13 cellular contexts compared by ENCODE assay signal in genomic region chr3:150074277-150074676, GRCh38.
DNase-seq lines count a peak whose midpoint lies in the region; ATAC-seq, FAIRE-seq and TF ChIP-seq lines count a peak whose summit lies in the region.
"Had no signal": no experiment of that assay in that cellular context is flagged by ENCODE, and none has a peak within 500 bp of the region (broad histone marks: within the 10 kb centered on the region; RNA-seq: fewer than 3 reads in every experiment).

No MANE protein-coding gene starts in this region.

- 59 to 73% methylated on average over 3 of the region's 3 CpGs for WGBS in sigmoid colon, 2 donors

- no peaks in the 10 kb centered on the region for H3K27me3 ChIP-seq in astrocyte (ENCODE audit: insufficient read depth, low read length)
- H3K27me3 ChIP-seq in sigmoid colon = no peaks in the 10 kb centered on the region
- no peaks in the 10 kb centered on the region for H3K27me3 ChIP-seq in ascending aorta
- no peaks in the 10 kb centered on the region for H3K27me3 ChIP-seq in CD8-positive, alpha-beta T cell (ENCODE audit: insufficient read depth, low read length)

- TF ChIP-seq POLR2A in sigmoid colon (IDR thresholded peaks at IDR 0.05) = no peak

- H3K27ac ChIP-seq in astrocyte (ENCODE audit: low read depth, low read length) (no peak overlapping the region), sigmoid colon (no peak overlapping the region), ascending aorta (no peak overlapping the region)
- H3K27ac ChIP-seq in CD8-positive, alpha-beta T cell (ENCODE audit: low read depth, low read length) = no peak overlapping the region

- CTCF ChIA-PET in CD8-positive, alpha-beta T cell (lab: Charles Lee) = no interaction called here

- no peaks in the 10 kb centered on the region for H3K36me3 Mint-ChIP-seq in astrocyte (ENCODE audit: low read depth, unreplicated experiment)
- no peaks in the 10 kb centered on the region for H3K36me3 Mint-ChIP-seq in CD8-positive, alpha-beta T cell
- H3K36me3 Mint-ChIP-seq: T-cell had no signal

- H3K4me1 Mint-ChIP-seq in astrocyte (ENCODE audit: low read depth, unreplicated experiment) = peaks cover 33% of the 10 kb centered on the region
- peaks cover 9% of the 10 kb centered on the region for H3K4me1 Mint-ChIP-seq in CD8-positive, alpha-beta T cell (ENCODE audit: low read depth)

- no peak for TF ChIP-seq EP300 in sigmoid colon (IDR thresholded peaks at IDR 0.05)

- H3K4me1 ChIP-seq in astrocyte (ENCODE audit: insufficient read depth, low read length) = peaks cover 30% of the 10 kb centered on the region
- H3K4me1 ChIP-seq in sigmoid colon = peaks cover 0 to 21% (median 18%) of the 10 kb centered on the region in 4 donors
- H3K4me1 ChIP-seq in ascending aorta = no peaks in the 10 kb centered on the region
- peaks cover 9% of the 10 kb centered on the region for H3K4me1 ChIP-seq in CD8-positive, alpha-beta T cell (ENCODE audit: insufficient read depth, low read length)

- TF ChIP-seq CTCF in AG10803 (conservative IDR thresholded peaks at IDR 0.05; ENCODE audit: low read length) (no peak), astrocyte (IDR thresholded peaks at IDR 0.05; ENCODE audit: insufficient read depth, low read depth, low read length) (no peak), sigmoid colon (IDR thresholded peaks at IDR 0.05) (no peak), ascending aorta (IDR thresholded peaks at IDR 0.05) (no peak)
- TF ChIP-seq CTCF in CD8-positive, alpha-beta T cell (IDR thresholded peaks at IDR 0.05) = no peak

- POLR2A ChIA-PET in CD8-positive, alpha-beta T cell (lab: Charles Lee) = no interaction called here

- H4K20me1 ChIP-seq in astrocyte (ENCODE audit: insufficient read depth, low read length) = no peaks in the 10 kb centered on the region

- no peak for DNase-seq in AG10803 (ENCODE audit: low read depth)
- no peak for DNase-seq in astrocyte (ENCODE audit: low read depth)
- DNase-seq in GM19240 (ENCODE audit: insufficient read length, low spot score) = no peak
- no peak for DNase-seq in sigmoid colon
- DNase-seq in ascending aorta (ENCODE audit: low spot score in 2 of 2) = no peak
- no peak for DNase-seq in CD8-positive, alpha-beta T cell
- DNase-seq: ACHN; activated CD4-positive, alpha-beta T cell treated with anti-CD3 and anti-CD28 coated beads, Interleukin-2, amount 50 U/mL, for 4 hours; NCI-H1092; occipital lobe; T-cell had no signal

- no peak for FAIRE-seq in astrocyte (lab: Jason Lieb, UNC)

- H3K27me3 Mint-ChIP-seq in astrocyte (ENCODE audit: low read depth, unreplicated experiment) = no peaks in the 10 kb centered on the region
- peaks cover 26% of the 10 kb centered on the region for H3K27me3 Mint-ChIP-seq in CD8-positive, alpha-beta T cell (ENCODE audit: low read depth)

- peaks cover 3% of the 10 kb centered on the region for H3K9me3 ChIP-seq in astrocyte (ENCODE audit: insufficient read depth, low read depth, low read length)
- no peaks in the 10 kb centered on the region for H3K9me3 ChIP-seq in sigmoid colon
- peaks cover 0 to 9% of the 10 kb centered on the region in 2 donors for H3K9me3 ChIP-seq in ascending aorta
- no peaks in the 10 kb centered on the region for H3K9me3 ChIP-seq in CD8-positive, alpha-beta T cell (ENCODE audit: low read length)

- H3K36me3 ChIP-seq in astrocyte (ENCODE audit: insufficient read depth, low read length) = no peaks in the 10 kb centered on the region
- H3K36me3 ChIP-seq in sigmoid colon = no peaks in the 10 kb centered on the region
- H3K36me3 ChIP-seq in ascending aorta = no peaks in the 10 kb centered on the region
- no peaks in the 10 kb centered on the region for H3K36me3 ChIP-seq in CD8-positive, alpha-beta T cell (ENCODE audit: insufficient read depth, low read length)

- H2AFZ ChIP-seq in astrocyte (ENCODE audit: low read depth, low read length) = no peak overlapping the region

- H3K27ac Mint-ChIP-seq in astrocyte (ENCODE audit: unreplicated experiment) = no peak overlapping the region
- no peak overlapping the region for H3K27ac Mint-ChIP-seq in CD8-positive, alpha-beta T cell
- H3K27ac Mint-ChIP-seq: T-cell had no signal

- intact Hi-C loops in sigmoid colon (cut with DNase I) (no loop called here), ascending aorta (cut with DNase I) (no loop called here)
- intact Hi-C loops in CD8-positive, alpha-beta T cell (cut with DNase I, micrococcal nuclease) = no loop called here

- H3K4me3 ChIP-seq in AG10803 (ENCODE audit: low read length) (peak overlapping the region; percentile 42), astrocyte (ENCODE audit: insufficient read depth, low read depth, low read length) (no peak overlapping the region), sigmoid colon (no peak overlapping the region), ascending aorta (no peak overlapping the region)
- no peak overlapping the region for H3K4me3 ChIP-seq in CD8-positive, alpha-beta T cell (ENCODE audit: low read depth, low read length)

- no peak overlapping the region for H3K4me3 Mint-ChIP-seq in astrocyte (ENCODE audit: unreplicated experiment)
- H3K4me3 Mint-ChIP-seq in CD8-positive, alpha-beta T cell = no peak overlapping the region
- H3K4me3 Mint-ChIP-seq: T-cell had no signal

- H3K79me2 ChIP-seq in astrocyte (ENCODE audit: insufficient read depth, low read length) = no peaks in the 10 kb centered on the region

- H3K9ac ChIP-seq in astrocyte (ENCODE audit: low read length) = no peak overlapping the region

- peaks cover 4% of the 10 kb centered on the region for H3K9me3 Mint-ChIP-seq in astrocyte (ENCODE audit: unreplicated experiment)
- H3K9me3 Mint-ChIP-seq in CD8-positive, alpha-beta T cell = peaks cover 3% of the 10 kb centered on the region

- peak; percentile 73 for ATAC-seq in GM19455 (IDR thresholded peaks at IDR 0.05; ENCODE audit: unreplicated experiment)
- peak; percentile 89 for ATAC-seq in HG02885 (IDR thresholded peaks at IDR 0.05; ENCODE audit: poor library complexity, unreplicated experiment)
- no peak for ATAC-seq in CD8-positive, alpha-beta T cell
- ATAC-seq: T-cell had no signal

- peak overlapping the region; percentile 25 for H3K4me2 ChIP-seq in astrocyte (ENCODE audit: low read length)
